ENCODE assay signal across 10 cellular contexts in the genomic region with DNA sequence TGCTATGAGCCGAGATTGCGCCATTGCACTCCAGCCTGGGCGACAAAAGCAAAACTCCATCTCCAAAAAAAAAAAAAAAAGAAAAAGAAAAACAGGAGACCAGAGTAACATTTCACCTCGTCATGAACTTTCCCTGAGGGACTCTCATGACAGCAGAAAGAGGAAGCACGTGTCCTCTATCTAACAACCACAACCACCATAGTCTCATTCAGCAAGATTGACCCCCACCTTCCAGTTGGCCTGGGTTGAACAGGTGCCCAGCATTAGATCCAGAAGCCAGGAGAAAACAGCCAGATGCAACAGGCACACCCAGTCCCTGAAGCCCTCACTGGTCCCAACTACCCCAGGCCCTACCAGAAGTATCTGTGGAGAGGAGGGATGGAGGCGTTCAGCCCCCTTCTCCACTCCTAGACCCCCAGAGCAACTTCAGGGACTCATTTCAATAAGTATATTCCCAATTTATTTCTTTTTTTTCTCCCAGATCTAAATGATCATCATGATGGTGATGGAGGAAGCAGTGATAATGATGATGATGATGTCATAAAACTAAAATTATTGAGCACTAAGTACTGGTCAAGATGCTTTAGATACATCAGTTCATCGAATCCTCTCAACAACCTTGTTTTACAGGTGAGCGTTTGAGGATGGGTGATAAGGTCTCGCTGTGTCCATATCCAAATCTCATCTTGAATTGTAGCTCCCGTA.
DNase-seq lines count a peak whose midpoint lies in the region; ATAC-seq, FAIRE-seq and TF ChIP-seq lines count a peak whose summit lies in the region.
"Had no signal": no experiment of that assay in that cellular context is flagged by ENCODE, and none has a peak within 500 bp of the region (broad histone marks: within the 10 kb centered on the region; RNA-seq: fewer than 3 reads in every experiment).

No MANE protein-coding gene starts in this region.

- no peak overlapping the region for H4K91ac ChIP-seq in H1 (replicated peaks; ENCODE audit: insufficient read length, low read length)

- H3K4me3 Mint-ChIP-seq in CD4-positive, alpha-beta memory T cell = peak overlapping the region in 7 of 8 donors; percentile 64 to 82 (median 77)
- no peak overlapping the region for H3K4me3 Mint-ChIP-seq in GM23338
- H3K4me3 Mint-ChIP-seq in glutamatergic neuron (ENCODE audit: unreplicated experiment) = no peak overlapping the region

- no peak overlapping the region for H3K14ac ChIP-seq in H1 (ENCODE audit: insufficient read length)

- WGBS in H1 (ENCODE audit: extremely low coverage in 1 of 2, insufficient coverage in 1 of 2, insufficient read length in 1 of 2, insufficient replicate concordance in 2 of 2, low coverage in 1 of 2, low lambda C conversion rate in 2 of 2, missing lambda C conversion rate in 1 of 2), 2 experiments = 86% methylated on average over 7 of the region's 10 CpGs; no CpG with 5 or more reads in 1 of the 2 experiments

- no peak overlapping the region for H3K56ac ChIP-seq in H1 (replicated peaks; ENCODE audit: insufficient read length, low read depth, low read length)

- no peak overlapping the region for H2BK120ac ChIP-seq in H1 (replicated peaks; ENCODE audit: low read depth, low read length)

- peak overlapping the region; percentile 3; the same call in 1 of the 2 replicates for H2BK20ac ChIP-seq in H1 (ENCODE audit: low read length)

- peak overlapping the region; percentile 87 to 98 (median 95) for H3K27ac Mint-ChIP-seq in CD4-positive, alpha-beta memory T cell
- H3K27ac Mint-ChIP-seq in GM23338 = no peak overlapping the region
- H3K27ac Mint-ChIP-seq in glutamatergic neuron (ENCODE audit: unreplicated experiment) = no peak overlapping the region

- no peak overlapping the region for H2BK15ac ChIP-seq in H1 (ENCODE audit: low read length)

- no peak overlapping the region for H2BK5ac ChIP-seq in H1 (ENCODE audit: low read depth, low read length)

- H3K27me3 ChIP-seq in CD4-positive, alpha-beta memory T cell (ENCODE audit: insufficient read depth, low read length) = no peaks in the 10 kb centered on the region
- H3K27me3 ChIP-seq in H1 (replicated peaks in 1 of 4; ENCODE audit: control insufficient read depth in 3 of 4, extremely low read depth in 1 of 4, insufficient read depth in 3 of 4, low read length in 3 of 4) = no peaks in the 10 kb centered on the region
- no peaks in the 10 kb centered on the region for H3K27me3 ChIP-seq in GM23338 (ENCODE audit: insufficient read depth)
- H3K27me3 ChIP-seq in BE2C = no peaks in the 10 kb centered on the region

- peaks cover 59 to 86% (median 72%) of the 10 kb centered on the region in 4 donors for H3K4me1 Mint-ChIP-seq in CD4-positive, alpha-beta memory T cell
- H3K4me1 Mint-ChIP-seq in GM23338 (peaks cover 37% of the 10 kb centered on the region), glutamatergic neuron (ENCODE audit: low read depth, unreplicated experiment) (peaks cover 12% of the 10 kb centered on the region)

- H2AK5ac ChIP-seq in H1 (ENCODE audit: low read depth, low read length) = no peak overlapping the region

- peaks cover 0 to 4% (median 0%) of the 10 kb centered on the region in 8 donors for H3K9me3 Mint-ChIP-seq in CD4-positive, alpha-beta memory T cell
- no peaks in the 10 kb centered on the region for H3K9me3 Mint-ChIP-seq in GM23338
- H3K9me3 Mint-ChIP-seq in glutamatergic neuron (ENCODE audit: unreplicated experiment) = peaks cover 4% of the 10 kb centered on the region

- TF ChIP-seq CTCF in H1 (IDR thresholded peaks at IDR 0.05; ENCODE audit: control extremely low read depth in 1 of 3, insufficient read depth in 1 of 3, low read depth in 1 of 3, low read length in 3 of 3) (no peak), GM23338 (conservative IDR thresholded peaks at IDR 0.05; ENCODE audit: low read depth in 2 of 2) (no peak), glutamatergic neuron (IDR thresholded peaks at IDR 0.05; ENCODE audit: partially characterized antibody, unreplicated experiment) (no peak), BE2C (IDR thresholded peaks at IDR 0.05; ENCODE audit: low read depth, low read length) (no peak)

- peaks cover 75% of the 10 kb centered on the region for H3K4me1 ChIP-seq in CD4-positive, alpha-beta memory T cell (ENCODE audit: insufficient read depth, low read length)
- H3K4me1 ChIP-seq in H1 (replicated peaks in 1 of 4; ENCODE audit: control insufficient read depth in 3 of 4, insufficient read depth in 4 of 4, low read length in 3 of 4) (peaks cover 14 to 26% (median 21%) of the 10 kb centered on the region in 4 experiments), GM23338 (ENCODE audit: insufficient read depth) (peaks cover 30% of the 10 kb centered on the region), BE2C (no peaks in the 10 kb centered on the region; the same call in 1 of the 2 replicates)

- DNase-seq in CD4-positive, alpha-beta memory T cell = peak in 1 of 5 donors; percentile 7
- DNase-seq in NOMO-1 (lab: John Stamatoyannopoulos, UW; ENCODE audit: unreplicated experiment in 2 of 2) = peak; percentile 42 to 84
- DNase-seq in H1 (ENCODE audit: low read depth in 1 of 2, low spot score in 2 of 2) = no peak
- no peak for DNase-seq in GM23338 (ENCODE audit: low spot score)
- DNase-seq in glutamatergic neuron = no peak
- DNase-seq in BE2C = no peak
- no peak for DNase-seq in NCI-H1092 (lab: John Stamatoyannopoulos, UW)

- no peak overlapping the region for H3K18ac ChIP-seq in H1 (ENCODE audit: extremely low read depth, low read length)

- CTCF ChIA-PET in CD4-positive, alpha-beta memory T cell (lab: Charles Lee; ENCODE audit: partially characterized antibody) = interaction anchor here (2.0 to 2.4 kb wide), 2 partner anchors 13 to 78 kb away, joined by 10 to 11 read pairs; no protein-coding TSS in a partner anchor
- CTCF ChIA-PET in H1 (lab: Charles Lee; ENCODE audit: partially characterized antibody) = interaction anchor here (2.3 to 2.4 kb wide), 2 partner anchors 48 to 60 kb away, joined by 5 to 9 read pairs; no protein-coding TSS in a partner anchor

- H3K79me1 ChIP-seq in H1 (ENCODE audit: low read depth, low read length) = no peaks in the 10 kb centered on the region

- H3K4me2 ChIP-seq in H1 (ENCODE audit: insufficient read depth in 1 of 2, low read depth in 2 of 2, low read length in 2 of 2) (no peak overlapping the region), GM23338 (no peak overlapping the region)

- no peak overlapping the region for H3K4me3 ChIP-seq in CD4-positive, alpha-beta memory T cell (ENCODE audit: low read length in 2 of 2)
- no peak overlapping the region for H3K4me3 ChIP-seq in H1 (ENCODE audit: extremely low read depth in 1 of 4, insufficient read depth in 2 of 4, low read depth in 3 of 4, low read length in 4 of 4)
- H3K4me3 ChIP-seq in GM23338 = no peak overlapping the region
- H3K4me3 ChIP-seq in BE2C (ENCODE audit: low read depth, low read length) = no peak overlapping the region

- H2BK12ac ChIP-seq in H1 (ENCODE audit: low read depth, low read length) = no peak overlapping the region

- intact Hi-C loops in CD4-positive, alpha-beta memory T cell (cut with micrococcal nuclease) = loop anchor here (1.0 to 5.0 kb wide), 7 partner anchors 47 to 542 kb away; a partner anchor contains a TSS

- ATAC-seq in GM21367 (IDR thresholded peaks at IDR 0.05; ENCODE audit: unreplicated experiment) (peak; percentile 39), GM23338 (no peak)

- H3K27ac ChIP-seq in CD4-positive, alpha-beta memory T cell (ENCODE audit: low read depth, low read length) = peak overlapping the region; percentile 67
- H3K27ac ChIP-seq in H1 (ENCODE audit: low read depth, low read length) (no peak overlapping the region), GM23338 (ENCODE audit: low read depth) (no peak overlapping the region)
- H3K27ac ChIP-seq: epithelial cell of prostate had no signal

- no peak for TF ChIP-seq POLR2A in H1 (IDR thresholded peaks at IDR 0.05; ENCODE audit: control extremely low read depth in 1 of 2, low read depth in 2 of 2, low read length in 2 of 2)

- no peaks in the 10 kb centered on the region for H3K27me3 Mint-ChIP-seq in CD4-positive, alpha-beta memory T cell
- peaks cover 2% of the 10 kb centered on the region for H3K27me3 Mint-ChIP-seq in GM23338 (ENCODE audit: insufficient read depth, low read depth, poor library complexity)
- peaks cover 3% of the 10 kb centered on the region for H3K27me3 Mint-ChIP-seq in glutamatergic neuron (ENCODE audit: unreplicated experiment)

- no peak overlapping the region for H4K8ac ChIP-seq in H1 (ENCODE audit: extremely low read depth, insufficient read depth, low read length)

- no peaks in the 10 kb centered on the region for H3K79me2 ChIP-seq in H1 (ENCODE audit: control insufficient read depth in 1 of 2, insufficient read depth in 2 of 2, low read length in 2 of 2)
- H3K79me2 ChIP-seq in GM23338 (replicated peaks; ENCODE audit: insufficient read depth) = no peaks in the 10 kb centered on the region

- H3K4ac ChIP-seq in H1 (replicated peaks; ENCODE audit: insufficient read length, low read depth, low read length) = no peak overlapping the region

- TF ChIP-seq EP300 in H1 (IDR thresholded peaks at IDR 0.05; ENCODE audit: borderline replicate concordance in 1 of 2, low read depth in 2 of 2, low read length in 2 of 2) = no peak

- H3K36me3 Mint-ChIP-seq in CD4-positive, alpha-beta memory T cell = peaks cover 0 to 4% of the 10 kb centered on the region in 2 donors
- H3K36me3 Mint-ChIP-seq in GM23338 (ENCODE audit: low read depth) (no peaks in the 10 kb centered on the region), glutamatergic neuron (ENCODE audit: unreplicated experiment) (no peaks in the 10 kb centered on the region)

- POLR2A ChIA-PET in CD4-positive, alpha-beta memory T cell (lab: Charles Lee; ENCODE audit: partially characterized antibody) = interaction anchor here (1.4 to 3.5 kb wide), 4 partner anchors 9 to 101 kb away, joined by 4 to 92 read pairs (median 26); no protein-coding TSS in a partner anchor
- POLR2A ChIA-PET in H1 (lab: Charles Lee; ENCODE audit: partially characterized antibody) = no interaction called here

- no peak overlapping the region for H2AFZ ChIP-seq in H1 (ENCODE audit: low read length)
- no peak overlapping the region; the same call in 1 of the 2 replicates for H2AFZ ChIP-seq in GM23338

- no peaks in the 10 kb centered on the region for H3K36me3 ChIP-seq in CD4-positive, alpha-beta memory T cell (ENCODE audit: insufficient read depth, low read length)
- H3K36me3 ChIP-seq in H1 (ENCODE audit: control insufficient read depth in 2 of 4, insufficient read depth in 4 of 4, low read length in 3 of 4) (no peaks in the 10 kb centered on the region), GM23338 (ENCODE audit: insufficient read depth) (no peaks in the 10 kb centered on the region), BE2C (no peaks in the 10 kb centered on the region)

- H3K9ac ChIP-seq in H1 (replicated peaks in 1 of 4; ENCODE audit: extremely low read depth in 1 of 4, low read depth in 3 of 4, low read length in 3 of 4) = no peak overlapping the region

- peaks cover 14% of the 10 kb centered on the region; the same call in 1 of the 2 replicates for H3F3A ChIP-seq in GM23338 (replicated peaks; ENCODE audit: low read depth)

- FAIRE-seq in H1 (lab: Jason Lieb, UNC) = no peak
- FAIRE-seq: islet of Langerhans had no signal

- peaks cover 24% of the 10 kb centered on the region; the same call in 1 of the 2 replicates for H3K9me2 ChIP-seq in GM23338 (ENCODE audit: insufficient read depth)

- no peak overlapping the region for H4K5ac ChIP-seq in H1 (ENCODE audit: insufficient read length, low read depth, low read length)

- no peaks in the 10 kb centered on the region for H3K23me2 ChIP-seq in H1 (ENCODE audit: low read depth, low read length)

- no peak overlapping the region for H3K23ac ChIP-seq in H1 (ENCODE audit: insufficient read length)

- TF ChIP-seq RAD21 in H1 (IDR thresholded peaks at IDR 0.05 in 1 of 2, conservative IDR thresholded peaks at IDR 0.05 in 1 of 2; ENCODE audit: low read depth in 2 of 2, low read length in 2 of 2) = no peak

- H3K9me3 ChIP-seq in CD4-positive, alpha-beta memory T cell (ENCODE audit: control insufficient read depth in 1 of 2, low read length in 2 of 2) = no peaks in the 10 kb centered on the region
- H3K9me3 ChIP-seq in H1 (ENCODE audit: insufficient read depth in 2 of 2, low read depth in 1 of 2, low read length in 1 of 2) = no peaks in the 10 kb centered on the region
- H3K9me3 ChIP-seq in BE2C = no peaks in the 10 kb centered on the region

- no peaks in the 10 kb centered on the region for H4K20me1 ChIP-seq in H1 (replicated peaks in 1 of 2; ENCODE audit: control insufficient read depth in 1 of 2, insufficient read depth in 2 of 2, low read length in 2 of 2)
- no peaks in the 10 kb centered on the region for H4K20me1 ChIP-seq in GM23338 (replicated peaks; ENCODE audit: insufficient read depth)

Comparison
In these comparisons a context has a peak if more than half of its experiments do, and no peak if none do; other contexts are left out.
1. DNase-seq: peak in NOMO-1 (2 of 2); none in H1 (0 of 2), GM23338 (single experiment), glutamatergic neuron (single experiment), BE2C (single experiment) and NCI-H1092 (single experiment).
2. H3K27ac Mint-ChIP-seq: peak in CD4-positive, alpha-beta memory T cell (7 of 7); none in GM23338 (single experiment) and glutamatergic neuron (single experiment).
3. H3K4me3 Mint-ChIP-seq: peak in CD4-positive, alpha-beta memory T cell (7 of 8); none in GM23338 (single experiment) and glutamatergic neuron (single experiment).